ENCODE assay signal across 27 cellular contexts in genomic region chr6:127952831-127953230, GRCh38. TPM values are rescaled to one million over a fixed set of nuclear protein-coding genes. Genes with fewer than 3 reads are reported as not detected.
DNase-seq lines count a peak whose midpoint lies in the region; ATAC-seq, FAIRE-seq and TF ChIP-seq lines count a peak whose summit lies in the region.
"Had no signal": no experiment of that assay in that cellular context is flagged by ENCODE, and none has a peak within 500 bp of the region (broad histone marks: within the 10 kb centered on the region; RNA-seq: fewer than 3 reads in every experiment).

No MANE protein-coding gene starts in this region.

- no peak for FAIRE-seq in H54 (lab: Jason Lieb, UNC)
- FAIRE-seq: GM12878 had no signal

- peaks cover 9% of the 10 kb centered on the region for H3K9me3 Mint-ChIP-seq in activated CD8-positive, alpha-beta T cell treated with anti-CD3 and anti-CD28 coated beads for 36 hours
- peaks cover 0 to 4% (median 0%) of the 10 kb centered on the region in 9 donors for H3K9me3 Mint-ChIP-seq in naive thymus-derived CD8-positive, alpha-beta T cell
- H3K9me3 Mint-ChIP-seq: endodermal cell had no signal

- H3K4me3 Mint-ChIP-seq in activated CD8-positive, alpha-beta T cell treated with anti-CD3 and anti-CD28 coated beads for 36 hours: no peak overlapping the region
- H3K4me3 Mint-ChIP-seq in naive thymus-derived CD8-positive, alpha-beta T cell: peak overlapping the region in 9 of 10 donors; percentile 29 to 83 (median 56)
- H3K4me3 Mint-ChIP-seq: activated CD4-positive, alpha-beta T cell treated with anti-CD3 and anti-CD28 coated beads for 36 hours; activated T-cell treated with anti-CD3 and anti-CD28 coated beads, Interleukin-2, amount 50 U/mL, for 4 hours; CD4-positive, CD25-positive, alpha-beta regulatory T cell; endodermal cell had no signal

- H3K9me3 ChIP-seq in A673 (ENCODE audit: low read depth, low read length, poor library complexity, severe bottlenecking): no peaks in the 10 kb centered on the region
- H3K9me3 ChIP-seq: left lung, mucosa of descending colon, ovary, tibial artery had no signal

- H3K4me3 ChIP-seq in A673 (ENCODE audit: low read depth, low read length, poor library complexity, severe bottlenecking): no peak overlapping the region
- H3K4me3 ChIP-seq: GM12878, left lung, mucosa of descending colon, ovary, tibial artery had no signal

- H3K27me3 ChIP-seq in A673 (replicated peaks; ENCODE audit: insufficient read depth, low read depth, low read length, poor library complexity): no peaks in the 10 kb centered on the region
- H3K27me3 ChIP-seq: left lung, ovary, tibial artery had no signal

- peaks cover 60% of the 10 kb centered on the region for H3K4me1 Mint-ChIP-seq in activated CD8-positive, alpha-beta T cell treated with anti-CD3 and anti-CD28 coated beads for 36 hours (ENCODE audit: low read depth)
- peaks cover 35 to 87% (median 69%) of the 10 kb centered on the region in 4 donors for H3K4me1 Mint-ChIP-seq in naive thymus-derived CD8-positive, alpha-beta T cell

- no TSS peak for BruUV-seq in A673 (replicated peaks; lab: Mats Ljungman, UMichigan)

- no peak for TF ChIP-seq CTCF in activated CD8-positive, alpha-beta T cell treated with anti-CD3 and anti-CD28 coated beads for 36 hours (IDR thresholded peaks at IDR 0.05)
- no peak for TF ChIP-seq CTCF in A673 (conservative IDR thresholded peaks at IDR 0.05; ENCODE audit: low read depth, low read length)

- TF ChIP-seq POLR2A in H54 (IDR thresholded peaks at IDR 0.05; ENCODE audit: low read depth, low read length): no peak

- POLR2A ChIA-PET in activated CD8-positive, alpha-beta T cell treated with anti-CD3 and anti-CD28 coated beads for 36 hours (lab: Charles Lee): interaction anchor here (0.7 to 1.8 kb wide), 3 partner anchors 15 to 19 kb away, joined by 3 to 5 read pairs (median 3); no protein-coding TSS in a partner anchor
- POLR2A ChIA-PET in naive thymus-derived CD8-positive, alpha-beta T cell (lab: Charles Lee): interaction anchor here (0.7 to 10.0 kb wide), 7 partner anchors 14 to 75 kb away, joined by 3 to 102 read pairs (median 5); no protein-coding TSS in a partner anchor
- POLR2A ChIA-PET in A673 (lab: Charles Lee; ENCODE audit: low non-redundant PET): no interaction called here

- no peaks in the 10 kb centered on the region for H3K27me3 Mint-ChIP-seq in activated CD8-positive, alpha-beta T cell treated with anti-CD3 and anti-CD28 coated beads for 36 hours
- no peaks in the 10 kb centered on the region for H3K27me3 Mint-ChIP-seq in naive thymus-derived CD8-positive, alpha-beta T cell
- H3K27me3 Mint-ChIP-seq: activated CD4-positive, alpha-beta T cell treated with anti-CD3 and anti-CD28 coated beads for 36 hours; CD4-positive, CD25-positive, alpha-beta regulatory T cell had no signal

- H3K27ac Mint-ChIP-seq in activated CD8-positive, alpha-beta T cell treated with anti-CD3 and anti-CD28 coated beads for 36 hours: peak overlapping the region; percentile 71
- H3K27ac Mint-ChIP-seq in naive thymus-derived CD8-positive, alpha-beta T cell: peak overlapping the region; percentile 75 to 92 (median 88)
- H3K27ac Mint-ChIP-seq: endodermal cell had no signal

- H3K36me3 ChIP-seq in A673 (ENCODE audit: insufficient read depth, low read length, poor library complexity, severe bottlenecking): no peaks in the 10 kb centered on the region
- H3K36me3 ChIP-seq: left lung, ovary, tibial artery had no signal

- DNase-seq in DMS 273 (lab: John Stamatoyannopoulos, UW; ENCODE audit: unreplicated experiment): peak; percentile 28
- DNase-seq in DMS 273 treated with DMSO at 0.1 percent for 48 hours (lab: John Stamatoyannopoulos, UW): no peak
- DNase-seq in GM04504 (ENCODE audit: low read depth): peak; percentile 60
- no peak for DNase-seq in activated CD8-positive, alpha-beta T cell treated with anti-CD3 and anti-CD28 coated beads for 36 hours
- DNase-seq in naive thymus-derived CD8-positive, alpha-beta T cell: no peak
- DNase-seq in H54 (ENCODE audit: insufficient read length, low spot score): no peak
- DNase-seq in A673 (ENCODE audit: low spot score): no peak
- no peak for DNase-seq in kidney tubule cell (ENCODE audit: low spot score)
- DNase-seq: activated CD4-positive, alpha-beta T cell treated with anti-CD3 and anti-CD28 coated beads for 36 hours; activated T-cell treated with anti-CD3 and anti-CD28 coated beads, Interleukin-2, amount 50 U/mL, for 4 hours; CD4-positive, CD25-positive, alpha-beta regulatory T cell; central memory CD4-positive, alpha-beta T cell; EL; endodermal cell; left lung; mucosa of descending colon; NCI-H1417; NCI-H345; ovary; SHP77; stimulated activated CD4-positive, alpha-beta T cell treated with anti-CD3 and anti-CD28 coated beads, Interleukin-4, amount 100 ng/mL, for 1 hour; stimulated activated CD8-positive, alpha-beta memory T cell treated with anti-CD3 and anti-CD28 coated beads, Interleukin-4, amount 100 ng/mL, for 48 hours; T-helper 9 cell; tibial artery had no signal

- H3K36me3 Mint-ChIP-seq in activated CD8-positive, alpha-beta T cell treated with anti-CD3 and anti-CD28 coated beads for 36 hours (ENCODE audit: low read depth): peaks cover 12% of the 10 kb centered on the region
- H3K36me3 Mint-ChIP-seq in naive thymus-derived CD8-positive, alpha-beta T cell: peaks cover 0 to 3% (median 0%) of the 10 kb centered on the region in 3 donors
- H3K36me3 Mint-ChIP-seq: CD4-positive, CD25-positive, alpha-beta regulatory T cell had no signal

- ATAC-seq in activated CD8-positive, alpha-beta T cell treated with anti-CD3 and anti-CD28 coated beads for 36 hours: no peak
- ATAC-seq in naive thymus-derived CD8-positive, alpha-beta T cell: no peak
- ATAC-seq: activated CD4-positive, alpha-beta T cell treated with anti-CD3 and anti-CD28 coated beads for 36 hours; activated T-cell treated with anti-CD3 and anti-CD28 coated beads, Interleukin-2, amount 50 U/mL, for 4 hours; left lung; mucosa of descending colon had no signal

- no peaks in the 10 kb centered on the region for H3K4me1 ChIP-seq in A673 (ENCODE audit: insufficient read depth, low read length, poor library complexity, severe bottlenecking)
- H3K4me1 ChIP-seq: left lung, tibial artery had no signal

- CTCF ChIA-PET in activated CD8-positive, alpha-beta T cell treated with anti-CD3 and anti-CD28 coated beads for 36 hours (lab: Charles Lee): interaction anchor here (0.8 to 2.7 kb wide), 4 partner anchors 8 to 212 kb away, joined by 3 to 14 read pairs (median 4); no protein-coding TSS in a partner anchor
- CTCF ChIA-PET in A673 (lab: Charles Lee): interaction anchor here (0.6 kb wide), 1 partner anchor 94 kb away, joined by 3 read pairs; no protein-coding TSS in a partner anchor

- H3K27ac ChIP-seq in A673 (ENCODE audit: low read depth, low read length, poor library complexity, severe bottlenecking): no peak overlapping the region
- H3K27ac ChIP-seq: 22Rv1, KMS-11, left lung, ovary, tibial artery had no signal

- intact Hi-C loops in activated CD8-positive, alpha-beta T cell treated with anti-CD3 and anti-CD28 coated beads for 36 hours (cut with micrococcal nuclease): no loop called here
- intact Hi-C loops in A673 (cut with micrococcal nuclease; ENCODE audit: unreplicated experiment): no loop called here

RNA-seq across cellular contexts. Expression of gene THEMIS, which starts 52.0 kb away (rescaled TPM):
- total RNA-seq in activated CD8-positive, alpha-beta T cell treated with anti-CD3 and anti-CD28 coated beads for 36 hours: 10 to 100 TPM; 79.5 to 80.1 TPM
- 100 to 1,000 TPM; 128 TPM for total RNA-seq in naive thymus-derived CD8-positive, alpha-beta T cell
- polyA plus RNA-seq in naive thymus-derived CD8-positive, alpha-beta T cell: 100 to 1,000 TPM; 168 to 212 (median 183) TPM
- not detected in 2 replicates for total RNA-seq in A673 (2021)
- total RNA-seq: endodermal cell had no signal

Comparison
In these comparisons a context has a peak if more than half of its experiments do, and no peak if none do; other contexts are left out.
1. DNase-seq: peak in DMS 273 (single experiment) and GM04504 (single experiment); none in DMS 273 treated with DMSO at 0.1 percent for 48 hours (single experiment), activated CD8-positive, alpha-beta T cell treated with anti-CD3 and anti-CD28 coated beads for 36 hours (single experiment), naive thymus-derived CD8-positive, alpha-beta T cell (0 of 10), H54 (single experiment), A673 (single experiment) and kidney tubule cell (single experiment).
2. RNA of gene THEMIS, which starts 52.0 kb away (total RNA-seq): 128 TPM in naive thymus-derived CD8-positive, alpha-beta T cell and 79.5 to 80.1 TPM in activated CD8-positive, alpha-beta T cell treated with anti-CD3 and anti-CD28 coated beads for 36 hours; not detected in A673; every median in the first group is over 10 times any median in the second.